1 cellular context compared by ENCODE assay signal in the genomic region with DNA sequence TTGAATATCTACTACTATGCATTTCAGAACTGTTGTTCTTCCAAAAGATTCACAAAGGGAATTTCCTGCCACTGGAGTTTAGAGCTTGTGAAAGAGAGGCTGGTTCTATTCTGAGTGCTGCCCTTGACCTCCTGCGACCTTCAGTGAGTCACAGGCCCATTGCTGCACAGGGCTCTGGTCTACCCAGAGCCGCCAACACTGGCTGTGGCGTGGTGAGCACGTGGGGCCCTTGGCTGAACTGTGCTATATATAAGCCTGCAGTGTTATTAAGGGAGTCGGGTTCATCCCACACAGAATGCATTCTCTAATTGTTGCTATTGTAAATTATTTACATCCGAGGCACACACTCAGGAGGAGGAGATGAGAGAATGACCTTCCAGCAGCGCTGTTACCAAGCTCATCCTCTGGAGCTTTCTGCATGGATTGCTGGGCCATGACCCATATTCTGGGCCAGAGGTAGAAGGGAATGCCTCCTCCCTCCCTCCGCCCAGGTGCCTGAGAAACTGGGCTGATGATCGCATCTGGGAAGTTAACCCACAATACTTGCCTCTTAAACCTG.
TF ChIP-seq lines count a peak whose summit lies in the region.

No MANE protein-coding gene starts in this region.

TF ChIP-seq in HepG2, 621 proteins besides CTCF, POLR2A, EP300 and RAD21 (continued from another document):
- TF ChIP-seq MLX (CRISPR knock-in tag; IDR thresholded peaks at IDR 0.05) (0 out of 2 replicates have a peak, but pooled peaks have one; percentile 30), TFE3 (CRISPR knock-in tag; IDR thresholded peaks at IDR 0.05) (peak; percentile 70)
